ENCODE assay signal across 27 cellular contexts in genomic region chr9:136014928-136015633, GRCh38. TPM values are rescaled to one million over a fixed set of nuclear protein-coding genes. Genes with fewer than 3 reads are reported as not detected.
DNase-seq lines count a peak whose midpoint lies in the region; ATAC-seq, FAIRE-seq and TF ChIP-seq lines count a peak whose summit lies in the region.
"Had no signal": no experiment of that assay in that cellular context is flagged by ENCODE, and none has a peak within 500 bp of the region (broad histone marks: within the 10 kb centered on the region; RNA-seq: fewer than 3 reads in every experiment).

No MANE protein-coding gene starts in this region.

- intact Hi-C loops in IMR-90 (cut with micrococcal nuclease): no loop called here
- intact Hi-C loops in right cardiac atrium (cut with DNase I): loop anchor here in 1 of 4 donors (10.0 kb wide), 1 partner anchor 70 kb away; no protein-coding TSS in a partner anchor
- intact Hi-C loops in psoas muscle (cut with DNase I): no loop called here

- no peak for ATAC-seq in activated CD8-positive, alpha-beta memory T cell treated with anti-CD3 and anti-CD28 coated beads, Interleukin-2, amount 10 ng/mL, durations not matched to agents 7 days and 5 days
- no peak for ATAC-seq in IMR-90 (ENCODE audit: low read depth)
- no peak for ATAC-seq in right cardiac atrium
- ATAC-seq in psoas muscle: no peak
- ATAC-seq: activated naive CD8-positive, alpha-beta T cell treated with anti-CD3 and anti-CD28 coated beads, Interleukin-2, amount 50 U/mL, for 24 hours; stimulated activated naive CD8-positive, alpha-beta T cell treated with anti-CD3 and anti-CD28 coated beads, Interleukin-15, Interleukin-2, amounts not matched to agents 100 U/mL and 50 U/mL, for 24 hours; WTC11 had no signal

- H3K4me3 Mint-ChIP-seq in activated CD8-positive, alpha-beta memory T cell treated with anti-CD3 and anti-CD28 coated beads, Interleukin-2, amount 10 ng/mL, durations not matched to agents 7 days and 5 days: no peak overlapping the region
- H3K4me3 Mint-ChIP-seq in immature natural killer cell: no peak overlapping the region
- H3K4me3 Mint-ChIP-seq: activated naive CD8-positive, alpha-beta T cell treated with anti-CD3 and anti-CD28 coated beads, Interleukin-2, amount 50 U/mL, for 24 hours; B cell; dendritic cell treated with granulocyte-macrophage colony-stimulating factor and Interleukin-4, amounts not matched to agents 40 ng/mL and 50 ng/mL, for 4 days; HFFc6; neural progenitor cell; WTC11 had no signal

- H3K4me1 ChIP-seq in IMR-90 (ENCODE audit: control insufficient read depth, insufficient read depth, low read length) (peaks cover 6% of the 10 kb centered on the region), right cardiac atrium (ENCODE audit: control insufficient read depth, insufficient read depth, low read length) (peaks cover 5% of the 10 kb centered on the region), psoas muscle (peaks cover 10% of the 10 kb centered on the region), small intestine (ENCODE audit: control insufficient read depth in 2 of 2, insufficient read depth in 1 of 2, low read depth in 1 of 2, low read length in 1 of 2) (no peaks in the 10 kb centered on the region)

- no peaks in the 10 kb centered on the region for H3K36me3 Mint-ChIP-seq in activated CD8-positive, alpha-beta memory T cell treated with anti-CD3 and anti-CD28 coated beads, Interleukin-2, amount 10 ng/mL, durations not matched to agents 7 days and 5 days
- H3K36me3 Mint-ChIP-seq in immature natural killer cell: no peaks in the 10 kb centered on the region
- H3K36me3 Mint-ChIP-seq: neural progenitor cell, WTC11 had no signal

- no peak overlapping the region for H3K9ac ChIP-seq in IMR-90 (ENCODE audit: low read depth, low read length)
- H3K9ac ChIP-seq: KMS-11, neural progenitor cell had no signal

- peaks cover 2% of the 10 kb centered on the region for H3K4me1 Mint-ChIP-seq in activated CD8-positive, alpha-beta memory T cell treated with anti-CD3 and anti-CD28 coated beads, Interleukin-2, amount 10 ng/mL, durations not matched to agents 7 days and 5 days
- H3K4me1 Mint-ChIP-seq in immature natural killer cell: peaks cover 2 to 5% of the 10 kb centered on the region in 2 donors
- H3K4me1 Mint-ChIP-seq: activated naive CD8-positive, alpha-beta T cell treated with anti-CD3 and anti-CD28 coated beads, Interleukin-2, amount 50 U/mL, for 24 hours; B cell had no signal

- H2AK9ac ChIP-seq in IMR-90 (replicated peaks; ENCODE audit: low read depth, low read length, poor library complexity): peak overlapping the region; percentile 72

- no peaks in the 10 kb centered on the region for H3K27me3 Mint-ChIP-seq in activated CD8-positive, alpha-beta memory T cell treated with anti-CD3 and anti-CD28 coated beads, Interleukin-2, amount 10 ng/mL, durations not matched to agents 7 days and 5 days
- H3K27me3 Mint-ChIP-seq in immature natural killer cell (ENCODE audit: low read depth in 3 of 3): peaks cover 0 to 2% (median 0%) of the 10 kb centered on the region in 3 donors
- H3K27me3 Mint-ChIP-seq: activated naive CD8-positive, alpha-beta T cell treated with anti-CD3 and anti-CD28 coated beads, Interleukin-2, amount 50 U/mL, for 24 hours; B cell; dendritic cell treated with granulocyte-macrophage colony-stimulating factor and Interleukin-4, amounts not matched to agents 40 ng/mL and 50 ng/mL, for 4 days had no signal

- no peak overlapping the region for H4K5ac ChIP-seq in IMR-90 (ENCODE audit: low read depth, low read length)

- dilution Hi-C loops in IMR-90 (cut with HindIII; ENCODE audit: low sequenced_read_pairs, unreplicated experiment): no loop called here

- no peak overlapping the region for H3K27ac ChIP-seq in IMR-90 (ENCODE audit: insufficient read depth, low read length)
- no peak overlapping the region for H3K27ac ChIP-seq in right cardiac atrium (ENCODE audit: low read length)
- no peak overlapping the region for H3K27ac ChIP-seq in psoas muscle
- no peak overlapping the region for H3K27ac ChIP-seq in small intestine (ENCODE audit: low read depth in 1 of 2, low read length in 1 of 2)
- H3K27ac ChIP-seq: KMS-11, neural progenitor cell had no signal

- no peak overlapping the region for H3K14ac ChIP-seq in IMR-90 (replicated peaks; ENCODE audit: low read depth, low read length)

- TF ChIP-seq CTCF in IMR-90 (conservative IDR thresholded peaks at IDR 0.05; ENCODE audit: low read depth, low read length): no peak
- TF ChIP-seq CTCF in psoas muscle (IDR thresholded peaks at IDR 0.05): no peak

- H3K4ac ChIP-seq in IMR-90 (ENCODE audit: low read depth, low read length): no peak overlapping the region

- H3K9me1 ChIP-seq in IMR-90 (ENCODE audit: insufficient read depth, low read length): peaks cover 9% of the 10 kb centered on the region

- H3K27me3 ChIP-seq in IMR-90 (ENCODE audit: control insufficient read depth, insufficient read depth, low read length) (no peaks in the 10 kb centered on the region), right cardiac atrium (ENCODE audit: control insufficient read depth, insufficient read depth) (no peaks in the 10 kb centered on the region), psoas muscle (ENCODE audit: insufficient read depth in 3 of 3, low read length in 2 of 3) (no peaks in the 10 kb centered on the region), small intestine (ENCODE audit: control insufficient read depth in 2 of 2, insufficient read depth in 2 of 2, low read length in 2 of 2) (no peaks in the 10 kb centered on the region)
- H3K27me3 ChIP-seq: neural progenitor cell, tibial nerve had no signal

- peaks cover 46% of the 10 kb centered on the region for H4K20me1 ChIP-seq in IMR-90 (ENCODE audit: insufficient read depth, low read length)

- no peak overlapping the region for H2BK120ac ChIP-seq in IMR-90 (ENCODE audit: low read depth, low read length)

- no peak overlapping the region for H3K4me2 ChIP-seq in IMR-90 (ENCODE audit: low read depth, low read length)
- H3K4me2 ChIP-seq: KMS-11, neural progenitor cell had no signal

- H2AFZ ChIP-seq in IMR-90 (replicated peaks; ENCODE audit: low read length, poor library complexity): no peak overlapping the region
- H2AFZ ChIP-seq: neural progenitor cell had no signal

- no peak overlapping the region for H3K27ac Mint-ChIP-seq in activated CD8-positive, alpha-beta memory T cell treated with anti-CD3 and anti-CD28 coated beads, Interleukin-2, amount 10 ng/mL, durations not matched to agents 7 days and 5 days
- peak overlapping the region in 1 of 6 donors; percentile 50 for H3K27ac Mint-ChIP-seq in immature natural killer cell
- H3K27ac Mint-ChIP-seq: activated naive CD8-positive, alpha-beta T cell treated with anti-CD3 and anti-CD28 coated beads, Interleukin-2, amount 50 U/mL, for 24 hours; B cell; dendritic cell treated with granulocyte-macrophage colony-stimulating factor and Interleukin-4, amounts not matched to agents 40 ng/mL and 50 ng/mL, for 4 days; HFFc6; neural progenitor cell; WTC11 had no signal

- CTCF ChIA-PET in activated CD8-positive, alpha-beta memory T cell treated with anti-CD3 and anti-CD28 coated beads, Interleukin-2, amount 10 ng/mL, durations not matched to agents 7 days and 5 days (lab: Charles Lee): interaction anchor here (0.8 kb wide), 1 partner anchor 108 kb away, joined by 3 read pairs; no protein-coding TSS in a partner anchor
- CTCF ChIA-PET in IMR-90 (lab: Yijun Ruan, JAX): no interaction called here

- no peak overlapping the region for H2BK15ac ChIP-seq in IMR-90 (ENCODE audit: low read depth, low read length)

- no peak for TF ChIP-seq RAD21 in IMR-90 (IDR thresholded peaks at IDR 0.05; ENCODE audit: low read length)

- WGBS in IMR-90 (ENCODE audit: extremely low coverage in 2 of 2, insufficient read length in 1 of 2), 2 experiments: 96% methylated on average over 4 of the region's 19 CpGs; no CpG with 5 or more reads in 1 of the 2 experiments
- WGBS in right cardiac atrium: 84% methylated on average over 19 of the region's 19 CpGs
- 82 to 87% (median 85%) methylated on average over 19 of the region's 19 CpGs for WGBS in psoas muscle, 3 donors
- WGBS in small intestine, 3 donors: 81 to 85% (median 84%) methylated on average over 17 to 19 of the region's 19 CpGs

- peak; percentile 10 for DNase-seq in activated CD8-positive, alpha-beta memory T cell treated with anti-CD3 and anti-CD28 coated beads, Interleukin-2, amount 50 U/mL, for 4 hours
- DNase-seq in activated CD8-positive, alpha-beta memory T cell treated with anti-CD3 and anti-CD28 coated beads, Interleukin-2, amount 10 ng/mL, durations not matched to agents 7 days and 5 days: no peak
- no peak for DNase-seq in IMR-90
- DNase-seq in right cardiac atrium: peak in 2 of 3 donors; percentile 45 to 48
- peak; percentile 7 to 39 for DNase-seq in psoas muscle
- no peak for DNase-seq in small intestine
- no peak for DNase-seq in GM12891 (ENCODE audit: insufficient read length, low spot score)
- no peak for DNase-seq in immature natural killer cell
- DNase-seq: activated naive CD8-positive, alpha-beta T cell treated with anti-CD3 and anti-CD28 coated beads, Interleukin-2, amount 50 U/mL, for 24 hours; COR-L47; DMS79; HFFc6; MV-4-11; NCI-H2171; NCI-H524 treated with DMSO at 0.1 percent for 48 hours; RPMI8226; stimulated activated CD4-positive, alpha-beta T cell treated with anti-CD3 and anti-CD28 coated beads, Interleukin-12 subunit alpha, Interleukin-12 subunit beta, amount 100 ng/mL, for 4 hours; stimulated activated CD4-positive, alpha-beta T cell treated with anti-CD3 and anti-CD28 coated beads, Interleukin-4, amount 100 ng/mL, for 4 hours; stimulated activated naive CD8-positive, alpha-beta T cell treated with anti-CD3 and anti-CD28 coated beads, Interleukin-15, Interleukin-2, amounts not matched to agents 100 U/mL and 50 U/mL, for 24 hours; T-helper 9 cell had no signal

- no peak overlapping the region for H4K8ac ChIP-seq in IMR-90 (ENCODE audit: low read depth in 2 of 2, low read length in 2 of 2)

- no peak overlapping the region for H4K91ac ChIP-seq in IMR-90 (ENCODE audit: insufficient read depth, low read depth, low read length)

- no peak overlapping the region for H3K56ac ChIP-seq in IMR-90 (ENCODE audit: extremely low read depth, insufficient read depth, low read length)

- FAIRE-seq in small intestine (lab: Jason Lieb, UNC) (no peak), GM12891 (lab: Jason Lieb, UNC) (no peak)
- FAIRE-seq: A204.1 had no signal

- H3K18ac ChIP-seq in IMR-90 (ENCODE audit: low read depth, low read length): no peak overlapping the region

- TF ChIP-seq POLR2A in IMR-90 (IDR thresholded peaks at IDR 0.05; ENCODE audit: low read depth, low read length): no peak
- no peak for TF ChIP-seq POLR2A in GM12891 (IDR thresholded peaks at IDR 0.05; ENCODE audit: low read depth, low read length)

- H3K79me1 ChIP-seq in IMR-90 (ENCODE audit: low read depth in 1 of 2, low read length in 2 of 2): peaks cover 6 to 56% of the 10 kb centered on the region in 2 experiments

- H2BK5ac ChIP-seq in IMR-90 (ENCODE audit: low read depth, low read length, poor library complexity, severe bottlenecking): no peak overlapping the region

- H3K36me3 ChIP-seq in IMR-90 (ENCODE audit: control insufficient read depth, insufficient read depth, low read length) (peaks cover 21% of the 10 kb centered on the region; the same call in 1 of the 2 replicates), psoas muscle (ENCODE audit: insufficient read depth in 1 of 2, low read depth in 1 of 2) (peaks cover 0 to 40% of the 10 kb centered on the region in 2 donors), small intestine (ENCODE audit: control insufficient read depth in 2 of 2, insufficient read depth in 2 of 2, low read length in 2 of 2) (peaks cover 0 to 15% of the 10 kb centered on the region in 2 donors)
- H3K36me3 ChIP-seq: neural progenitor cell had no signal

- H3K4me3 ChIP-seq in IMR-90 (ENCODE audit: insufficient read depth, low read depth, low read length) (no peak overlapping the region), right cardiac atrium (ENCODE audit: low read length) (no peak overlapping the region), psoas muscle (no peak overlapping the region), small intestine (ENCODE audit: low read depth in 1 of 2, low read length in 2 of 2) (no peak overlapping the region)
- H3K4me3 ChIP-seq: neural progenitor cell, tibial nerve had no signal

- no peaks in the 10 kb centered on the region for H3K9me3 ChIP-seq in IMR-90 (ENCODE audit: control insufficient read depth, insufficient read depth, low read length)
- no peaks in the 10 kb centered on the region for H3K9me3 ChIP-seq in right cardiac atrium (ENCODE audit: control insufficient read depth, low read length)
- H3K9me3 ChIP-seq in psoas muscle: no peaks in the 10 kb centered on the region
- H3K9me3 ChIP-seq in small intestine (ENCODE audit: control insufficient read depth, low read depth): no peaks in the 10 kb centered on the region
- H3K9me3 ChIP-seq: tibial nerve had no signal

- POLR2A ChIA-PET in IMR-90 (lab: Charles Lee; ENCODE audit: unreplicated experiment): no interaction called here

- in situ Hi-C loops in IMR-90 (cut with MboI; ENCODE audit: low sequenced_read_pairs): no loop called here

- no peak overlapping the region for H2AK5ac ChIP-seq in IMR-90 (ENCODE audit: low read depth, low read length)

- BruUV-seq in IMR-90 (replicated peaks; lab: Mats Ljungman, UMichigan): no TSS peak

- no peak overlapping the region for H3K23ac ChIP-seq in IMR-90 (ENCODE audit: low read depth, low read length)

- no peaks in the 10 kb centered on the region for H3K9me3 Mint-ChIP-seq in activated CD8-positive, alpha-beta memory T cell treated with anti-CD3 and anti-CD28 coated beads, Interleukin-2, amount 10 ng/mL, durations not matched to agents 7 days and 5 days (ENCODE audit: low read depth)
- H3K9me3 Mint-ChIP-seq in immature natural killer cell: no peaks in the 10 kb centered on the region
- H3K9me3 Mint-ChIP-seq: activated naive CD8-positive, alpha-beta T cell treated with anti-CD3 and anti-CD28 coated beads, Interleukin-2, amount 50 U/mL, for 24 hours; dendritic cell treated with granulocyte-macrophage colony-stimulating factor and Interleukin-4, amounts not matched to agents 40 ng/mL and 50 ng/mL, for 4 days; HFFc6; neural progenitor cell; WTC11 had no signal

- H2BK20ac ChIP-seq in IMR-90 (ENCODE audit: low read depth, low read length): no peak overlapping the region

RNA-seq across cellular contexts. Expression of gene UBAC1, which starts 53.9 kb away (rescaled TPM):
- total RNA-seq in activated CD8-positive, alpha-beta memory T cell treated with anti-CD3 and anti-CD28 coated beads, Interleukin-2, amount 10 ng/mL, durations not matched to agents 7 days and 5 days: 10 to 100 TPM; 32.6 to 36.5 TPM
- 25.3 and 33.6 TPM in 2 replicates for total RNA-seq in IMR-90 (2012; rRNA removed)
- polyA plus RNA-seq in IMR-90 (2012; rRNA removed): 33.9 and 36.4 TPM in 2 replicates
- 38.7 and 47.1 TPM in 2 replicates for polyA plus RNA-seq in IMR-90 (2012; cell fraction: cytosol; rRNA removed)
- 63.9 and 70.8 TPM in 2 replicates for polyA plus RNA-seq in IMR-90 (2012; cell fraction: nucleus; rRNA removed; ENCODE audit: low replicate concordance)
- total RNA-seq in right cardiac atrium: 10 to 100 TPM; 64.0 to 88.7 (median 76.2) TPM
- polyA plus RNA-seq in right cardiac atrium: 83.3 TPM
- 100 to 1,000 TPM; 140 to 233 (median 174) TPM for total RNA-seq in psoas muscle
- polyA plus RNA-seq in psoas muscle: 100 to 1,000 TPM in 2 of 3 donors, 10 to 100 TPM in 1; 71.1 to 261 (median 154) TPM
- polyA plus RNA-seq in small intestine: 10 to 100 TPM; 56.0 to 78.5 (median 70.5) TPM
- 25.6 TPM for polyA plus RNA-seq in GM12891 (2012; ENCODE audit: low read depth, missing spikeins)
- polyA plus RNA-seq in immature natural killer cell: 10 to 100 TPM; 16.4 to 28.3 (median 17.7) TPM

Comparison
In these comparisons a context has a peak if more than half of its experiments do, and no peak if none do; other contexts are left out.
1. DNase-seq: peak in activated CD8-positive, alpha-beta memory T cell treated with anti-CD3 and anti-CD28 coated beads, Interleukin-2, amount 50 U/mL, for 4 hours (single experiment), right cardiac atrium (2 of 3) and psoas muscle (2 of 2); none in activated CD8-positive, alpha-beta memory T cell treated with anti-CD3 and anti-CD28 coated beads, Interleukin-2, amount 10 ng/mL, durations not matched to agents 7 days and 5 days (single experiment), IMR-90 (single experiment), small intestine (single experiment), GM12891 (single experiment) and immature natural killer cell (0 of 3).